ENCODE assay signal across 23 cellular contexts in the genomic region with DNA sequence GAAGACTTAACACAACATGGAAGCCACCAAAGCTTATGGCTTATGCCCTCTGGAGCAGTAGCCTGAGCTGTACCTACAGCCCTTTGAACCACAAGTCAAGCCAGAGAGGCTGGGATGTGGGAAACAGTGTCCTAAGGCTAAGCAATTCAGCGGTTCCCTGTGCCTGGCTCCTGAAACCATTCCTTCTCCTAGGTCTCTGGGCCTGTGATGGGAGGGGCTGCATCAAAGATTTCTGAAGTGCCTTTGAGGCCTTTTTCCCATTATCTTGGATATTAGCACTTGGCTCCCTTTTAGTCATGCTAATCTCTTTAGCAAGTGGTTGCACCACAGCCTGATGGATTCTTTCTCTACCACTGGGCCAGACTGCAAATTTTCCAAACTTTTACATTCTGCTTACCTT.
DNase-seq lines count a peak whose midpoint lies in the region; ATAC-seq, FAIRE-seq and TF ChIP-seq lines count a peak whose summit lies in the region.
"Had no signal": no experiment of that assay in that cellular context is flagged by ENCODE, and none has a peak within 500 bp of the region (broad histone marks: within the 10 kb centered on the region; RNA-seq: fewer than 3 reads in every experiment).

No MANE protein-coding gene starts in this region.

- no peaks in the 10 kb centered on the region for H3K27me3 ChIP-seq in HUES48 (ENCODE audit: control insufficient read depth, insufficient read depth, low read length)
- H3K27me3 ChIP-seq in endodermal cell (ENCODE audit: control insufficient read depth, insufficient read depth, low read length, poor library complexity, severe bottlenecking) = no peaks in the 10 kb centered on the region

- H3K4me3 ChIP-seq in HUES48 (ENCODE audit: low read depth, low read length) = peak overlapping the region; percentile 10; the same call in 1 of the 2 replicates
- H3K4me3 ChIP-seq in endodermal cell (ENCODE audit: low read length) = no peak overlapping the region
- H3K4me3 ChIP-seq: BLaER1 had no signal

- H3K9ac ChIP-seq in HUES48 (ENCODE audit: low read depth, low read length) = no peak overlapping the region
- no peak overlapping the region for H3K9ac ChIP-seq in endodermal cell (ENCODE audit: extremely low read depth, low read length, poor library complexity, severe bottlenecking)
- H3K9ac ChIP-seq: BLaER1 had no signal

- WGBS in endodermal cell (ENCODE audit: insufficient coverage in 1 of 2, insufficient read length in 1 of 2), 2 experiments = 36% methylated on average over 1 of the region's 1 CpG; no CpG with 5 or more reads in 1 of the 2 experiments

- no peak for DNase-seq in GM19239 (ENCODE audit: insufficient read length, low spot score)
- peak; percentile 48 for DNase-seq in endodermal cell
- no peak for DNase-seq in G401 (ENCODE audit: low spot score)
- DNase-seq in activated effector memory CD4-positive, alpha-beta T cell treated with Interleukin-2 at 50 U/mL for 16 hours = no peak
- DNase-seq in activated naive CD8-positive, alpha-beta T cell treated with anti-CD3 and anti-CD28 coated beads, Interleukin-2, amount 50 U/mL, for 24 hours = no peak
- DNase-seq: 8988T; CD4-positive, alpha-beta memory T cell; DMS 273 treated with DMSO at 0.1 percent for 48 hours; DMS53; DND-41; EL; GDM1; KBM-7 had no signal

- FAIRE-seq in GM19239 (lab: Jason Lieb, UNC) = peak; percentile 62
- FAIRE-seq: GM12892, GM18507, H54, HepG2, HTR-8/SVneo had no signal

- H3K36me3 Mint-ChIP-seq in endodermal cell (ENCODE audit: low read depth) = peaks cover 14% of the 10 kb centered on the region
- peaks cover 15% of the 10 kb centered on the region for H3K36me3 Mint-ChIP-seq in activated naive CD8-positive, alpha-beta T cell treated with anti-CD3 and anti-CD28 coated beads, Interleukin-2, amount 50 U/mL, for 24 hours (ENCODE audit: low read depth)
- H3K36me3 Mint-ChIP-seq: CD14-positive monocyte had no signal

- H3K27ac ChIP-seq in HUES48 (ENCODE audit: low read depth, low read length) (peak overlapping the region; percentile 21), endodermal cell (ENCODE audit: low read depth, low read length) (no peak overlapping the region)
- H3K27ac ChIP-seq: BLaER1 had no signal

- H3K4me1 ChIP-seq in HUES48 (ENCODE audit: control insufficient read depth, insufficient read depth, low read length) (peaks cover 6% of the 10 kb centered on the region; the same call in 1 of the 2 replicates), endodermal cell (ENCODE audit: control insufficient read depth, insufficient read depth, low read length) (no peaks in the 10 kb centered on the region)
- H3K4me1 ChIP-seq: BLaER1 had no signal

- no peak overlapping the region for H3K4me3 Mint-ChIP-seq in endodermal cell
- H3K4me3 Mint-ChIP-seq in activated naive CD8-positive, alpha-beta T cell treated with anti-CD3 and anti-CD28 coated beads, Interleukin-2, amount 50 U/mL, for 24 hours = no peak overlapping the region
- H3K4me3 Mint-ChIP-seq: CD14-positive monocyte; CD4-positive, alpha-beta memory T cell had no signal

- H3K4me1 Mint-ChIP-seq in endodermal cell = no peaks in the 10 kb centered on the region
- H3K4me1 Mint-ChIP-seq in activated naive CD8-positive, alpha-beta T cell treated with anti-CD3 and anti-CD28 coated beads, Interleukin-2, amount 50 U/mL, for 24 hours = no peaks in the 10 kb centered on the region
- H3K4me1 Mint-ChIP-seq: CD14-positive monocyte; CD4-positive, alpha-beta memory T cell had no signal

- in situ Hi-C loops in G401 (cut with HindIII; ENCODE audit: low sequenced_read_pairs) = no loop called here

- H3K9me3 Mint-ChIP-seq in endodermal cell = peaks cover 70% of the 10 kb centered on the region
- H3K9me3 Mint-ChIP-seq in activated naive CD8-positive, alpha-beta T cell treated with anti-CD3 and anti-CD28 coated beads, Interleukin-2, amount 50 U/mL, for 24 hours = peaks cover 21% of the 10 kb centered on the region

- no peak for ATAC-seq in activated naive CD8-positive, alpha-beta T cell treated with anti-CD3 and anti-CD28 coated beads, Interleukin-2, amount 50 U/mL, for 24 hours
- ATAC-seq in GM19463 (IDR thresholded peaks at IDR 0.05; ENCODE audit: unreplicated experiment) = no peak
- ATAC-seq: HepG2 had no signal

- H3K9me3 ChIP-seq in HUES48 (ENCODE audit: control insufficient read depth, insufficient read depth, low read length) (peaks cover 37% of the 10 kb centered on the region), endodermal cell (ENCODE audit: control insufficient read depth, low read length) (no peaks in the 10 kb centered on the region)

- no peak overlapping the region for H3K27ac Mint-ChIP-seq in endodermal cell
- no peak overlapping the region for H3K27ac Mint-ChIP-seq in activated naive CD8-positive, alpha-beta T cell treated with anti-CD3 and anti-CD28 coated beads, Interleukin-2, amount 50 U/mL, for 24 hours
- H3K27ac Mint-ChIP-seq: CD14-positive monocyte; CD4-positive, alpha-beta memory T cell; IgD-negative memory B cell had no signal

- no peak for TF ChIP-seq CTCF in endodermal cell (conservative IDR thresholded peaks at IDR 0.05)

- H3K36me3 ChIP-seq in HUES48 (ENCODE audit: control insufficient read depth, insufficient read depth, low read length) = no peaks in the 10 kb centered on the region
- no peaks in the 10 kb centered on the region for H3K36me3 ChIP-seq in endodermal cell (ENCODE audit: control insufficient read depth, insufficient read depth, low read length)
- H3K36me3 ChIP-seq: BLaER1 had no signal

- H3K27me3 Mint-ChIP-seq in endodermal cell (ENCODE audit: insufficient read depth) = no peaks in the 10 kb centered on the region
- no peaks in the 10 kb centered on the region for H3K27me3 Mint-ChIP-seq in activated naive CD8-positive, alpha-beta T cell treated with anti-CD3 and anti-CD28 coated beads, Interleukin-2, amount 50 U/mL, for 24 hours
- H3K27me3 Mint-ChIP-seq: CD4-positive, alpha-beta memory T cell had no signal
